Comparison of ENCODE assay signal across 11 cellular contexts in the genomic region with DNA sequence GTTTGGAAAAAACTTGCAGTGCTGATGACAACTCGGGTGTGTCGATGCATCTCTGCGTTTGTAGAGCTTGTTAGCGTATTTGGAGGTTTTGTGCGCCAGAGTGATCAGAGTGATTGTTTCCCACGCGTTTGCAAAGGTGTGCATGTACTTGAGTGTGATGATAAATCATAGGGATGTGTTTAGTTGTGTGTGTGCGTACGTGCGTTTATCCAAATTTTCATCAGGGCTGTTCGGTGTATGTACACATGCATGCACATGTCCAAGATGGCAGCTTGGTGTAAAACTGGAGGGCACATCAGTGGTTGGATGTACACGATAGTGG. TPM values are rescaled to one million over a fixed set of nuclear protein-coding genes. Genes with fewer than 3 reads are reported as not detected.
A peak's percentile ranks its signal among the peaks of the same experiment; 100 is the strongest.
DNase-seq lines count a peak whose midpoint lies in the region; ATAC-seq and TF ChIP-seq lines count a peak whose summit lies in the region.
"Had no signal": no experiment of that assay in that cellular context is flagged by ENCODE, and none has a peak within 500 bp of the region (broad histone marks: within the 10 kb centered on the region; RNA-seq: fewer than 3 reads in every experiment).

No MANE protein-coding gene starts in this region.

- POLR2A ChIA-PET in activated CD4-positive, alpha-beta memory T cell treated with anti-CD3 and anti-CD28 coated beads for 36 hours (lab: Charles Lee) = interaction anchor here (0.8 kb wide), 1 partner anchor 29 kb away, joined by 3 read pairs; no protein-coding TSS in a partner anchor
- POLR2A ChIA-PET in activated CD4-positive, alpha-beta memory T cell treated with anti-CD3 and anti-CD28 coated beads, Interleukin-2, amount 10 ng/mL, durations not matched to agents 7 days and 5 days (lab: Charles Lee) = interaction anchor here (2.0 kb wide), 1 partner anchor 48 kb away, joined by 4 read pairs; the partner anchor contains the start of gene SLU7

- no peaks in the 10 kb centered on the region for H3K79me2 ChIP-seq in mammary epithelial cell (ENCODE audit: insufficient read depth, low read length)

- dilution Hi-C loops in mammary epithelial cell (cut with HindIII; ENCODE audit: low sequenced_read_pairs) = no loop called here

- no peaks in the 10 kb centered on the region for H3K36me3 Mint-ChIP-seq in activated CD4-positive, alpha-beta memory T cell treated with anti-CD3 and anti-CD28 coated beads for 36 hours
- H3K36me3 Mint-ChIP-seq in activated CD4-positive, alpha-beta memory T cell treated with anti-CD3 and anti-CD28 coated beads, Interleukin-2, amount 10 ng/mL, durations not matched to agents 7 days and 5 days (ENCODE audit: low read depth) = no peaks in the 10 kb centered on the region
- H3K36me3 Mint-ChIP-seq in memory B cell = no peaks in the 10 kb centered on the region

- H3K27ac ChIP-seq in mammary epithelial cell (ENCODE audit: insufficient read depth, low read depth, low read length) = no peak overlapping the region
- H3K27ac ChIP-seq in tibial artery = peak overlapping the region; percentile 70 to 74
- H3K27ac ChIP-seq: BLaER1 treated with 17β-estradiol and CSF1 and Interleukin-3, amounts not matched to agents 10 nM and 100 nM had no signal

- 39% methylated on average over 12 of the region's 12 CpGs for WGBS in mammary epithelial cell (ENCODE audit: low coverage, missing lambda C conversion rate)

- peak overlapping the region; percentile 42 to 51 (median 49) for H3K4me3 ChIP-seq in mammary epithelial cell (replicated peaks in 1 of 3; ENCODE audit: insufficient read depth in 1 of 3, low read depth in 2 of 3, low read length in 3 of 3)
- peak overlapping the region; percentile 70 to 74 for H3K4me3 ChIP-seq in tibial artery

- in situ Hi-C loops in mammary epithelial cell (cut with MboI; ENCODE audit: low sequenced_read_pairs in 2 of 2) = no loop called here

- H3K9me3 ChIP-seq in mammary epithelial cell (replicated peaks; ENCODE audit: insufficient read depth, low read length) (no peaks in the 10 kb centered on the region), tibial artery (no peaks in the 10 kb centered on the region)

- TF ChIP-seq CTCF in mammary epithelial cell (conservative IDR thresholded peaks at IDR 0.05 in 1 of 2, IDR thresholded peaks at IDR 0.05 in 1 of 2; ENCODE audit: extremely low read depth in 1 of 2, insufficient read depth in 1 of 2, low read depth in 1 of 2, low read length in 2 of 2) = no peak
- TF ChIP-seq CTCF in tibial artery (IDR thresholded peaks at IDR 0.05) = no peak

- peaks cover 61% of the 10 kb centered on the region for H3K27me3 Mint-ChIP-seq in activated CD4-positive, alpha-beta memory T cell treated with anti-CD3 and anti-CD28 coated beads for 36 hours
- H3K27me3 Mint-ChIP-seq in activated CD4-positive, alpha-beta memory T cell treated with anti-CD3 and anti-CD28 coated beads, Interleukin-2, amount 10 ng/mL, durations not matched to agents 7 days and 5 days = peaks cover 73% of the 10 kb centered on the region
- H3K27me3 Mint-ChIP-seq in memory B cell = peaks cover 34% of the 10 kb centered on the region

- H3K27ac Mint-ChIP-seq in activated CD4-positive, alpha-beta memory T cell treated with anti-CD3 and anti-CD28 coated beads for 36 hours = no peak overlapping the region
- no peak overlapping the region for H3K27ac Mint-ChIP-seq in activated CD4-positive, alpha-beta memory T cell treated with anti-CD3 and anti-CD28 coated beads, Interleukin-2, amount 10 ng/mL, durations not matched to agents 7 days and 5 days
- no peak overlapping the region for H3K27ac Mint-ChIP-seq in memory B cell

- no peaks in the 10 kb centered on the region for H3K27me3 ChIP-seq in mammary epithelial cell (ENCODE audit: insufficient read depth, low read length)
- H3K27me3 ChIP-seq in tibial artery = no peaks in the 10 kb centered on the region

- no peak for DNase-seq in activated CD4-positive, alpha-beta memory T cell treated with anti-CD3 and anti-CD28 coated beads for 36 hours
- no peak for DNase-seq in activated CD4-positive, alpha-beta memory T cell treated with anti-CD3 and anti-CD28 coated beads, Interleukin-2, amount 10 ng/mL, durations not matched to agents 7 days and 5 days
- DNase-seq in mammary epithelial cell (no peak), memory B cell (ENCODE audit: low spot score in 2 of 2) (no peak), tibial artery (no peak), NCI-H774 (lab: John Stamatoyannopoulos, UW) (no peak), AG08395 (ENCODE audit: low spot score) (no peak)
- DNase-seq: NCI-H1694 treated with DMSO at 0.1 percent for 48 hours had no signal

- CTCF ChIA-PET in activated CD4-positive, alpha-beta memory T cell treated with anti-CD3 and anti-CD28 coated beads for 36 hours (lab: Charles Lee) = interaction anchor here (0.6 to 1.6 kb wide), 4 partner anchors 20 to 172 kb away, joined by 3 to 5 read pairs (median 4); no protein-coding TSS in a partner anchor
- CTCF ChIA-PET in activated CD4-positive, alpha-beta memory T cell treated with anti-CD3 and anti-CD28 coated beads, Interleukin-2, amount 10 ng/mL, durations not matched to agents 7 days and 5 days (lab: Charles Lee) = interaction anchor here (1.3 kb wide), 1 partner anchor 24 kb away, joined by 3 read pairs; no protein-coding TSS in a partner anchor
- CTCF ChIA-PET in mammary epithelial cell (lab: Charles Lee; ENCODE audit: low non-redundant PET) = interaction anchor here (0.5 kb wide), 1 partner anchor 20 kb away, joined by 3 read pairs; no protein-coding TSS in a partner anchor

- no peaks in the 10 kb centered on the region for H3K9me3 Mint-ChIP-seq in activated CD4-positive, alpha-beta memory T cell treated with anti-CD3 and anti-CD28 coated beads for 36 hours
- no peaks in the 10 kb centered on the region for H3K9me3 Mint-ChIP-seq in activated CD4-positive, alpha-beta memory T cell treated with anti-CD3 and anti-CD28 coated beads, Interleukin-2, amount 10 ng/mL, durations not matched to agents 7 days and 5 days
- H3K9me3 Mint-ChIP-seq in memory B cell = no peaks in the 10 kb centered on the region

- H3K36me3 ChIP-seq in mammary epithelial cell (ENCODE audit: insufficient read depth, low read length) (no peaks in the 10 kb centered on the region), tibial artery (no peaks in the 10 kb centered on the region)
- H3K36me3 ChIP-seq: BLaER1 treated with 17β-estradiol and CSF1 and Interleukin-3, amounts not matched to agents 10 nM and 100 nM had no signal

- H3K4me1 Mint-ChIP-seq in activated CD4-positive, alpha-beta memory T cell treated with anti-CD3 and anti-CD28 coated beads for 36 hours (ENCODE audit: low read depth) = peaks cover 14% of the 10 kb centered on the region
- H3K4me1 Mint-ChIP-seq in activated CD4-positive, alpha-beta memory T cell treated with anti-CD3 and anti-CD28 coated beads, Interleukin-2, amount 10 ng/mL, durations not matched to agents 7 days and 5 days = peaks cover 9% of the 10 kb centered on the region
- H3K4me1 Mint-ChIP-seq in memory B cell = peaks cover 14% of the 10 kb centered on the region

- no peak for ATAC-seq in memory B cell (ENCODE audit: low read depth)
- ATAC-seq in HG03457 (IDR thresholded peaks at IDR 0.05; ENCODE audit: unreplicated experiment) = no peak

- peak overlapping the region; percentile 21 for H3K4me3 Mint-ChIP-seq in activated CD4-positive, alpha-beta memory T cell treated with anti-CD3 and anti-CD28 coated beads for 36 hours
- no peak overlapping the region for H3K4me3 Mint-ChIP-seq in activated CD4-positive, alpha-beta memory T cell treated with anti-CD3 and anti-CD28 coated beads, Interleukin-2, amount 10 ng/mL, durations not matched to agents 7 days and 5 days
- peak overlapping the region; percentile 38 for H3K4me3 Mint-ChIP-seq in memory B cell

- H3K4me1 ChIP-seq in mammary epithelial cell (ENCODE audit: insufficient read depth, low read length) (peaks cover 10% of the 10 kb centered on the region), tibial artery (peaks cover 0 to 10% (median 2%) of the 10 kb centered on the region in 4 donors)
- H3K4me1 ChIP-seq: BLaER1 treated with 17β-estradiol and CSF1 and Interleukin-3, amounts not matched to agents 10 nM and 100 nM had no signal

- BruUV-seq in mammary epithelial cell (replicated peaks; lab: Mats Ljungman, UMichigan) = no TSS peak

- no peak overlapping the region for H3K9ac ChIP-seq in mammary epithelial cell (ENCODE audit: insufficient read depth, low read length)
- H3K9ac ChIP-seq: BLaER1 treated with 17β-estradiol and CSF1 and Interleukin-3, amounts not matched to agents 10 nM and 100 nM had no signal

- peak overlapping the region; percentile 88 for H2AFZ ChIP-seq in mammary epithelial cell (ENCODE audit: low read depth, low read length)

- intact Hi-C loops in activated CD4-positive, alpha-beta memory T cell treated with anti-CD3 and anti-CD28 coated beads for 36 hours (cut with micrococcal nuclease) = no loop called here
- intact Hi-C loops in mammary epithelial cell (cut with micrococcal nuclease) (no loop called here), tibial artery (cut with DNase I; ENCODE audit: low total_unique reads) (no loop called here)

- H4K20me1 ChIP-seq in mammary epithelial cell (ENCODE audit: insufficient read depth, low read length) = no peaks in the 10 kb centered on the region
- H4K20me1 ChIP-seq: BLaER1 treated with 17β-estradiol and CSF1 and Interleukin-3, amounts not matched to agents 10 nM and 100 nM had no signal

- peak overlapping the region; percentile 95 for H3K4me2 ChIP-seq in mammary epithelial cell (ENCODE audit: insufficient read depth, low read depth, low read length)

RNA-seq across cellular contexts. Expression of gene C1QTNF2, which starts 0.2 kb away (rescaled TPM):
- total RNA-seq in activated CD4-positive, alpha-beta memory T cell treated with anti-CD3 and anti-CD28 coated beads for 36 hours = not detected
- not detected for total RNA-seq in activated CD4-positive, alpha-beta memory T cell treated with anti-CD3 and anti-CD28 coated beads, Interleukin-2, amount 10 ng/mL, durations not matched to agents 7 days and 5 days
- under 1 TPM in 1 of 2 donors, not detected in 1; 0.33 TPM for total RNA-seq in mammary epithelial cell
- polyA plus RNA-seq in mammary epithelial cell = 0.28 TPM
- polyA minus RNA-seq in mammary epithelial cell = not detected
- total RNA-seq: activated CD8-positive, alpha-beta memory T cell treated with anti-CD3 and anti-CD28 coated beads for 36 hours had no signal

RNA-seq across cellular contexts. Expression of gene FAM200C, which starts 29.2 kb away (rescaled TPM):
- total RNA-seq in activated CD4-positive, alpha-beta memory T cell treated with anti-CD3 and anti-CD28 coated beads for 36 hours = 1 to 10 TPM; 1.1 to 1.4 TPM
- 1 to 10 TPM in 1 of 2 experiments, under 1 TPM in 1; 0.95 to 1.0 TPM for total RNA-seq in activated CD4-positive, alpha-beta memory T cell treated with anti-CD3 and anti-CD28 coated beads, Interleukin-2, amount 10 ng/mL, durations not matched to agents 7 days and 5 days
- 1 to 10 TPM; 1.6 to 2.8 TPM for total RNA-seq in mammary epithelial cell
- polyA plus RNA-seq in mammary epithelial cell = 1.3 TPM
- polyA minus RNA-seq in mammary epithelial cell = not detected

RNA-seq across cellular contexts. Expression of gene SLU7, which starts 48.2 kb away (rescaled TPM):
- 10 to 100 TPM; 45.9 to 46.4 TPM for total RNA-seq in activated CD4-positive, alpha-beta memory T cell treated with anti-CD3 and anti-CD28 coated beads for 36 hours
- total RNA-seq in activated CD4-positive, alpha-beta memory T cell treated with anti-CD3 and anti-CD28 coated beads, Interleukin-2, amount 10 ng/mL, durations not matched to agents 7 days and 5 days = 10 to 100 TPM; 65.5 to 72.7 TPM
- total RNA-seq in mammary epithelial cell = 10 to 100 TPM; 38.3 to 38.7 TPM
- 21.4 TPM for polyA plus RNA-seq in mammary epithelial cell
- polyA minus RNA-seq in mammary epithelial cell = 34.9 TPM

RNA-seq across cellular contexts. Expression of gene PTTG1, which starts 51.0 kb away (rescaled TPM):
- total RNA-seq in activated CD4-positive, alpha-beta memory T cell treated with anti-CD3 and anti-CD28 coated beads for 36 hours = 100 to 1,000 TPM; 228 to 236 TPM
- total RNA-seq in activated CD4-positive, alpha-beta memory T cell treated with anti-CD3 and anti-CD28 coated beads, Interleukin-2, amount 10 ng/mL, durations not matched to agents 7 days and 5 days = 100 to 1,000 TPM; 223 to 226 TPM
- total RNA-seq in mammary epithelial cell = 100 to 1,000 TPM in 1 of 2 donors, 10 to 100 TPM in 1; 28.5 to 106 TPM
- polyA plus RNA-seq in mammary epithelial cell = 381 TPM
- polyA minus RNA-seq in mammary epithelial cell = 53.7 TPM

RNA-seq across cellular contexts. Expression of gene CCNJL, which starts 58.3 kb away (rescaled TPM):
- total RNA-seq in activated CD4-positive, alpha-beta memory T cell treated with anti-CD3 and anti-CD28 coated beads for 36 hours = not detected
- total RNA-seq in activated CD4-positive, alpha-beta memory T cell treated with anti-CD3 and anti-CD28 coated beads, Interleukin-2, amount 10 ng/mL, durations not matched to agents 7 days and 5 days = not detected
- total RNA-seq in mammary epithelial cell = 10 to 100 TPM; 13.7 to 17.0 TPM
- polyA plus RNA-seq in mammary epithelial cell = 16.1 TPM
- 10.4 TPM for polyA minus RNA-seq in mammary epithelial cell
